Comparison of ENCODE assay signal across 19 cellular contexts in the genomic region with DNA sequence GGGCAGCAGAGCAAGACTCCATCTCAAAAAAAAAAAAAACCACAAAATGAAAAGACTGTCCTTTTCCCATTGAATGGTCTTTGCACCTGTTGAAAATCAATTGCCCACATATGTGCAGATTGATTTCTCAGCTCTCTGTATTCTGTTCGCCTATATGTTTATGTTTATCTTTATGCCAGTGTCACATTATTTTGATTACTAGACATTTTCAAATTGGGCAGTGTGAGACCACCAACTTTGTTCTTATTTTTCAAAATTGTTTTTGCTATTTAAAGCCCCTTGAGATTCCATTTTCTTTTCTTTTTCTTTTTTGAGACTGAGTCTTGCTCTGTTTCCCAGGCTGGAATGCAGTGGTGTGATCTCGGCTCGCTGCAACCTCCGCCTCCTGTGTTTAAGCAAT. TPM values are rescaled to one million over a fixed set of nuclear protein-coding genes. Genes with fewer than 3 reads are reported as not detected.
DNase-seq lines count a peak whose midpoint lies in the region; ATAC-seq, FAIRE-seq and TF ChIP-seq lines count a peak whose summit lies in the region.
"Had no signal": no experiment of that assay in that cellular context is flagged by ENCODE, and none has a peak within 500 bp of the region (broad histone marks: within the 10 kb centered on the region; RNA-seq: fewer than 3 reads in every experiment).

No MANE protein-coding gene starts in this region.

- peaks cover 89% of the 10 kb centered on the region for H4K20me1 ChIP-seq in astrocyte (ENCODE audit: insufficient read depth, low read length)

- no peak for ATAC-seq in stimulated activated naive CD8-positive, alpha-beta T cell treated with anti-CD3 and anti-CD28 coated beads, Interleukin-15, Interleukin-2, amounts not matched to agents 100 U/mL and 50 U/mL, for 24 hours
- ATAC-seq in stimulated activated naive B cell treated with anti-CD40 and anti-IgM and Interleukin-4, amounts not matched to agents 10 μg/mL and 1 μg/mL and 100 μg/mL, for 72 hours (replicated peaks), result no peak
- no peak for ATAC-seq in HG03565 (IDR thresholded peaks at IDR 0.05; ENCODE audit: unreplicated experiment)
- ATAC-seq in activated CD8-positive, alpha-beta T cell treated with anti-CD3 and anti-CD28 coated beads for 36 hours, result no peak
- ATAC-seq: GM23338, HCT116 had no signal

- no peaks in the 10 kb centered on the region for H3K27me3 Mint-ChIP-seq in stimulated activated naive CD8-positive, alpha-beta T cell treated with anti-CD3 and anti-CD28 coated beads, Interleukin-15, Interleukin-2, amounts not matched to agents 100 ng/mL and 50 ng/mL, for 24 hours
- H3K27me3 Mint-ChIP-seq in astrocyte (ENCODE audit: low read depth, unreplicated experiment), result no peaks in the 10 kb centered on the region
- H3K27me3 Mint-ChIP-seq in stimulated activated naive B cell treated with anti-CD40 and anti-IgM and Interleukin-4, amounts not matched to agents 10 μg/mL and 1 μg/mL and 100 μg/mL, for 72 hours, result no peaks in the 10 kb centered on the region
- H3K27me3 Mint-ChIP-seq in activated CD8-positive, alpha-beta T cell treated with anti-CD3 and anti-CD28 coated beads for 36 hours, result no peaks in the 10 kb centered on the region
- H3K27me3 Mint-ChIP-seq: CD4-positive, alpha-beta memory T cell had no signal

- no peak for TF ChIP-seq CTCF in astrocyte (IDR thresholded peaks at IDR 0.05; ENCODE audit: insufficient read depth, low read depth, low read length)
- no peak for TF ChIP-seq CTCF in activated CD8-positive, alpha-beta T cell treated with anti-CD3 and anti-CD28 coated beads for 36 hours (IDR thresholded peaks at IDR 0.05)

- H3K27ac Mint-ChIP-seq in stimulated activated naive CD8-positive, alpha-beta T cell treated with anti-CD3 and anti-CD28 coated beads, Interleukin-15, Interleukin-2, amounts not matched to agents 100 ng/mL and 50 ng/mL, for 24 hours, result peak overlapping the region; percentile 21
- H3K27ac Mint-ChIP-seq in astrocyte (ENCODE audit: unreplicated experiment), result peak overlapping the region; percentile 53
- peak overlapping the region; percentile 20 for H3K27ac Mint-ChIP-seq in stimulated activated naive B cell treated with anti-CD40 and anti-IgM and Interleukin-4, amounts not matched to agents 10 μg/mL and 1 μg/mL and 100 μg/mL, for 72 hours
- H3K27ac Mint-ChIP-seq in activated CD8-positive, alpha-beta T cell treated with anti-CD3 and anti-CD28 coated beads for 36 hours, result no peak overlapping the region
- H3K27ac Mint-ChIP-seq: GM23338, H9, HFFc6 had no signal

- H3K4me3 ChIP-seq in astrocyte (ENCODE audit: insufficient read depth, low read depth, low read length), result no peak overlapping the region
- H3K4me3 ChIP-seq: GM23338 had no signal

- peaks cover 99% of the 10 kb centered on the region for H3K79me2 ChIP-seq in astrocyte (ENCODE audit: insufficient read depth, low read length)

- no peaks in the 10 kb centered on the region for H3K9me3 Mint-ChIP-seq in stimulated activated naive CD8-positive, alpha-beta T cell treated with anti-CD3 and anti-CD28 coated beads, Interleukin-15, Interleukin-2, amounts not matched to agents 100 ng/mL and 50 ng/mL, for 24 hours
- no peaks in the 10 kb centered on the region for H3K9me3 Mint-ChIP-seq in astrocyte (ENCODE audit: unreplicated experiment)
- peaks cover 0 to 4% of the 10 kb centered on the region in 2 donors for H3K9me3 Mint-ChIP-seq in stimulated activated naive B cell treated with anti-CD40 and anti-IgM and Interleukin-4, amounts not matched to agents 10 μg/mL and 1 μg/mL and 100 μg/mL, for 72 hours
- H3K9me3 Mint-ChIP-seq in activated CD8-positive, alpha-beta T cell treated with anti-CD3 and anti-CD28 coated beads for 36 hours, result peaks cover 4% of the 10 kb centered on the region
- H3K9me3 Mint-ChIP-seq: CD4-positive, alpha-beta memory T cell; GM23338; H9 had no signal

- H3K4me3 Mint-ChIP-seq in stimulated activated naive CD8-positive, alpha-beta T cell treated with anti-CD3 and anti-CD28 coated beads, Interleukin-15, Interleukin-2, amounts not matched to agents 100 ng/mL and 50 ng/mL, for 24 hours, result no peak overlapping the region
- no peak overlapping the region for H3K4me3 Mint-ChIP-seq in astrocyte (ENCODE audit: unreplicated experiment)
- H3K4me3 Mint-ChIP-seq in stimulated activated naive B cell treated with anti-CD40 and anti-IgM and Interleukin-4, amounts not matched to agents 10 μg/mL and 1 μg/mL and 100 μg/mL, for 72 hours, result no peak overlapping the region
- H3K4me3 Mint-ChIP-seq in activated CD8-positive, alpha-beta T cell treated with anti-CD3 and anti-CD28 coated beads for 36 hours, result no peak overlapping the region
- H3K4me3 Mint-ChIP-seq: GM23338, H9, HFFc6 had no signal

- no peak overlapping the region for H2AFZ ChIP-seq in astrocyte (ENCODE audit: low read depth, low read length)
- H2AFZ ChIP-seq: GM23338 had no signal

- intact Hi-C loops in activated CD8-positive, alpha-beta T cell treated with anti-CD3 and anti-CD28 coated beads for 36 hours (cut with micrococcal nuclease), result no loop called here

- no peak overlapping the region for H3K9ac ChIP-seq in astrocyte (ENCODE audit: low read length)

- H3K27ac ChIP-seq in astrocyte (ENCODE audit: low read depth, low read length), result no peak overlapping the region

- POLR2A ChIA-PET in activated CD8-positive, alpha-beta T cell treated with anti-CD3 and anti-CD28 coated beads for 36 hours (lab: Charles Lee), result interaction anchor here (0.6 kb wide), 1 partner anchor 20 kb away, joined by 3 read pairs; no protein-coding TSS in a partner anchor

- peaks cover 52% of the 10 kb centered on the region for H3K4me1 Mint-ChIP-seq in stimulated activated naive CD8-positive, alpha-beta T cell treated with anti-CD3 and anti-CD28 coated beads, Interleukin-15, Interleukin-2, amounts not matched to agents 100 ng/mL and 50 ng/mL, for 24 hours (ENCODE audit: low read depth)
- no peaks in the 10 kb centered on the region for H3K4me1 Mint-ChIP-seq in astrocyte (ENCODE audit: low read depth, unreplicated experiment)
- peaks cover 24 to 45% of the 10 kb centered on the region in 2 donors for H3K4me1 Mint-ChIP-seq in stimulated activated naive B cell treated with anti-CD40 and anti-IgM and Interleukin-4, amounts not matched to agents 10 μg/mL and 1 μg/mL and 100 μg/mL, for 72 hours
- peaks cover 52% of the 10 kb centered on the region for H3K4me1 Mint-ChIP-seq in activated CD8-positive, alpha-beta T cell treated with anti-CD3 and anti-CD28 coated beads for 36 hours (ENCODE audit: low read depth)
- H3K4me1 Mint-ChIP-seq: GM23338, H9 had no signal

- no peaks in the 10 kb centered on the region for H3K27me3 ChIP-seq in astrocyte (ENCODE audit: insufficient read depth, low read length)

- DNase-seq in stimulated activated naive CD8-positive, alpha-beta T cell treated with anti-CD3 and anti-CD28 coated beads, Interleukin-15, Interleukin-2, amounts not matched to agents 100 U/mL and 50 U/mL, for 24 hours, result no peak
- DNase-seq in astrocyte (ENCODE audit: low read depth), result no peak
- no peak for DNase-seq in stimulated activated naive B cell treated with anti-CD40 and anti-IgM and Interleukin-4, amounts not matched to agents 10 μg/mL and 1 μg/mL and 100 μg/mL, for 72 hours
- no peak for DNase-seq in activated CD8-positive, alpha-beta T cell treated with anti-CD3 and anti-CD28 coated beads for 36 hours
- DNase-seq: C1 segment of cervical spinal cord; Calu3; CD4-positive, alpha-beta memory T cell; COR-L47; DMS53; DMS79 treated with DMSO at 0.1 percent for 48 hours; GF-D8; H9; HFFc6 had no signal

- H3K4me2 ChIP-seq in astrocyte (ENCODE audit: low read length), result no peak overlapping the region
- H3K4me2 ChIP-seq: GM23338 had no signal

- no peak for FAIRE-seq in astrocyte (lab: Jason Lieb, UNC)
- FAIRE-seq: GM12891, GM18507 had no signal

- H3K36me3 Mint-ChIP-seq in stimulated activated naive CD8-positive, alpha-beta T cell treated with anti-CD3 and anti-CD28 coated beads, Interleukin-15, Interleukin-2, amounts not matched to agents 100 ng/mL and 50 ng/mL, for 24 hours (ENCODE audit: low read depth), result peaks cover 33% of the 10 kb centered on the region
- H3K36me3 Mint-ChIP-seq in astrocyte (ENCODE audit: low read depth, unreplicated experiment), result no peaks in the 10 kb centered on the region
- peaks cover 28 to 35% of the 10 kb centered on the region in 2 donors for H3K36me3 Mint-ChIP-seq in stimulated activated naive B cell treated with anti-CD40 and anti-IgM and Interleukin-4, amounts not matched to agents 10 μg/mL and 1 μg/mL and 100 μg/mL, for 72 hours
- H3K36me3 Mint-ChIP-seq in activated CD8-positive, alpha-beta T cell treated with anti-CD3 and anti-CD28 coated beads for 36 hours (ENCODE audit: low read depth), result peaks cover 32% of the 10 kb centered on the region

- H3K4me1 ChIP-seq in astrocyte (ENCODE audit: insufficient read depth, low read length), result no peaks in the 10 kb centered on the region

- no peaks in the 10 kb centered on the region for H3K9me3 ChIP-seq in astrocyte (ENCODE audit: insufficient read depth, low read depth, low read length)

- no peaks in the 10 kb centered on the region for H3K36me3 ChIP-seq in astrocyte (ENCODE audit: insufficient read depth, low read length)

- CTCF ChIA-PET in activated CD8-positive, alpha-beta T cell treated with anti-CD3 and anti-CD28 coated beads for 36 hours (lab: Charles Lee), result no interaction called here

RNA-seq across cellular contexts. Expression of a gene that starts 18.5 kb away (rescaled TPM):
- total RNA-seq in astrocyte, result 28.4 and 32.6 TPM in 2 replicates
- total RNA-seq in activated CD8-positive, alpha-beta T cell treated with anti-CD3 and anti-CD28 coated beads for 36 hours, result 10 to 100 TPM; 30.7 to 32.6 TPM
